In genomic region chr10:106540606-106541005, GRCh38 we compare ENCODE assay signal across 30 cellular contexts.
DNase-seq lines count a peak whose midpoint lies in the region; ATAC-seq and TF ChIP-seq lines count a peak whose summit lies in the region.
"Had no signal": no experiment of that assay in that cellular context is flagged by ENCODE, and none has a peak within 500 bp of the region (broad histone marks: within the 10 kb centered on the region; RNA-seq: fewer than 3 reads in every experiment).

No MANE protein-coding gene starts in this region.

- TF ChIP-seq CTCF in brain (conservative IDR thresholded peaks at IDR 0.05): no peak

- H3K9me3 Mint-ChIP-seq in brain: peaks cover 0 to 6% (median 0%) of the 10 kb centered on the region in 5 experiments
- H3K9me3 Mint-ChIP-seq in stimulated activated naive CD8-positive, alpha-beta T cell treated with anti-CD3 and anti-CD28 coated beads, Interleukin-15, amount 100 ng/mL, for 72 hours: peaks cover 0 to under 1% of the 10 kb centered on the region in 2 donors

- no peaks in the 10 kb centered on the region for H3K36me3 Mint-ChIP-seq in brain
- H3K36me3 Mint-ChIP-seq: natural killer cell; stimulated activated effector memory CD8-positive, alpha-beta T cell treated with anti-CD3 and anti-CD28 coated beads, Interleukin-12 subunit alpha, Interleukin-12 subunit beta, amount 100 ng/mL, for 72 hours had no signal

- peak; percentile 26 for DNase-seq in Caki2 (ENCODE audit: low read depth)
- DNase-seq in M059J (ENCODE audit: low read depth): peak; percentile 22
- peak; percentile 67 for DNase-seq in iris pigment epithelial cell (ENCODE audit: low read depth)
- DNase-seq in stimulated activated naive CD8-positive, alpha-beta T cell treated with anti-CD3 and anti-CD28 coated beads, Interleukin-15, amount 100 ng/mL, for 72 hours: no peak
- no peak for DNase-seq in HK-2 (ENCODE audit: unreplicated experiment)
- DNase-seq in glomerular visceral epithelial cell (ENCODE audit: extremely low spot score): no peak
- DNase-seq in cardiac septum (ENCODE audit: low spot score): no peak
- DNase-seq: ACHN; activated CD4-positive, alpha-beta T cell treated with anti-CD3 and anti-CD28 coated beads for 4 hours; activated gamma-delta T cell treated with Interleukin-2 at 50 U/mL for 16 hours; activated naive CD8-positive, alpha-beta T cell treated with anti-CD3 and anti-CD28 coated beads, Interleukin-2, amount 50 U/mL, for 24 hours; activated T-cell treated with anti-CD3 and anti-CD28 coated beads, Interleukin-2, amount 50 U/mL, for 24 hours; Caco-2; hypothalamus; Karpas-422; left ventricle myocardium superior; midbrain; natural killer cell; NCI-H1694; NCI-H2171; NCI-H524 treated with DMSO at 0.1 percent for 48 hours; RPMI8226; SK-N-SH; spleen; stimulated activated CD4-positive, alpha-beta T cell treated with anti-CD3 and anti-CD28 coated beads, Interleukin-2, amount 100 ng/mL, for 48 hours; T-helper 2 cell had no signal

- in situ Hi-C loops in Caki2 (cut with HindIII; ENCODE audit: low pct_unique_long_range_greater_than_20kb, low sequenced_read_pairs): no loop called here

- no peak overlapping the region for H3K4me3 Mint-ChIP-seq in brain
- H3K4me3 Mint-ChIP-seq in stimulated activated naive CD8-positive, alpha-beta T cell treated with anti-CD3 and anti-CD28 coated beads, Interleukin-15, amount 100 ng/mL, for 72 hours: no peak overlapping the region
- H3K4me3 Mint-ChIP-seq: activated naive CD8-positive, alpha-beta T cell treated with anti-CD3 and anti-CD28 coated beads, Interleukin-2, amount 50 U/mL, for 24 hours; activated T-cell treated with anti-CD3 and anti-CD28 coated beads, Interleukin-2, amount 50 U/mL, for 24 hours; central memory CD8-positive, alpha-beta T cell; natural killer cell; stimulated activated effector memory CD8-positive, alpha-beta T cell treated with anti-CD3 and anti-CD28 coated beads, Interleukin-12 subunit alpha, Interleukin-12 subunit beta, amount 100 ng/mL, for 72 hours had no signal

- peak overlapping the region in 3 of 5 experiments; percentile 39 to 91 (median 49) for H3K27ac Mint-ChIP-seq in brain
- no peak overlapping the region for H3K27ac Mint-ChIP-seq in stimulated activated naive CD8-positive, alpha-beta T cell treated with anti-CD3 and anti-CD28 coated beads, Interleukin-15, amount 100 ng/mL, for 72 hours
- H3K27ac Mint-ChIP-seq: activated naive CD8-positive, alpha-beta T cell treated with anti-CD3 and anti-CD28 coated beads, Interleukin-2, amount 50 U/mL, for 24 hours; activated T-cell treated with anti-CD3 and anti-CD28 coated beads, Interleukin-2, amount 50 U/mL, for 24 hours; natural killer cell; stimulated activated effector memory CD8-positive, alpha-beta T cell treated with anti-CD3 and anti-CD28 coated beads, Interleukin-12 subunit alpha, Interleukin-12 subunit beta, amount 100 ng/mL, for 72 hours had no signal

- intact Hi-C loops in cardiac septum (cut with DNase I): no loop called here

- H3K27me3 Mint-ChIP-seq in brain: no peaks in the 10 kb centered on the region
- H3K27me3 Mint-ChIP-seq in stimulated activated naive CD8-positive, alpha-beta T cell treated with anti-CD3 and anti-CD28 coated beads, Interleukin-15, amount 100 ng/mL, for 72 hours: no peaks in the 10 kb centered on the region
- H3K27me3 Mint-ChIP-seq: activated naive CD8-positive, alpha-beta T cell treated with anti-CD3 and anti-CD28 coated beads, Interleukin-2, amount 50 U/mL, for 24 hours; activated T-cell treated with anti-CD3 and anti-CD28 coated beads, Interleukin-2, amount 50 U/mL, for 24 hours; central memory CD8-positive, alpha-beta T cell had no signal

- ATAC-seq in stimulated activated naive CD8-positive, alpha-beta T cell treated with anti-CD3 and anti-CD28 coated beads, Interleukin-15, amount 100 ng/mL, for 72 hours: no peak
- ATAC-seq: activated naive CD8-positive, alpha-beta T cell treated with anti-CD3 and anti-CD28 coated beads, Interleukin-2, amount 50 U/mL, for 24 hours; gastroesophageal sphincter; left ventricle myocardium superior; natural killer cell; stimulated activated effector memory CD8-positive, alpha-beta T cell treated with anti-CD3 and anti-CD28 coated beads, Interleukin-12 subunit alpha, Interleukin-12 subunit beta, amount 100 ng/mL, for 72 hours had no signal

- peaks cover 21% of the 10 kb centered on the region for H3K4me1 Mint-ChIP-seq in brain
- H3K4me1 Mint-ChIP-seq in stimulated activated naive CD8-positive, alpha-beta T cell treated with anti-CD3 and anti-CD28 coated beads, Interleukin-15, amount 100 ng/mL, for 72 hours: no peaks in the 10 kb centered on the region
- H3K4me1 Mint-ChIP-seq: activated naive CD8-positive, alpha-beta T cell treated with anti-CD3 and anti-CD28 coated beads, Interleukin-2, amount 50 U/mL, for 24 hours; central memory CD8-positive, alpha-beta T cell; natural killer cell; stimulated activated effector memory CD8-positive, alpha-beta T cell treated with anti-CD3 and anti-CD28 coated beads, Interleukin-12 subunit alpha, Interleukin-12 subunit beta, amount 100 ng/mL, for 72 hours had no signal

Comparison
In these comparisons a context has a peak if more than half of its experiments do, and no peak if none do; other contexts are left out.
1. DNase-seq: peak in Caki2 (single experiment), M059J (single experiment) and iris pigment epithelial cell (single experiment); none in stimulated activated naive CD8-positive, alpha-beta T cell treated with anti-CD3 and anti-CD28 coated beads, Interleukin-15, amount 100 ng/mL, for 72 hours (0 of 2), HK-2 (single experiment), glomerular visceral epithelial cell (single experiment) and cardiac septum (single experiment).
2. H3K27ac Mint-ChIP-seq: peak in brain (3 of 5); none in stimulated activated naive CD8-positive, alpha-beta T cell treated with anti-CD3 and anti-CD28 coated beads, Interleukin-15, amount 100 ng/mL, for 72 hours (0 of 2).